ENCODE assay signal across 23 cellular contexts in genomic region chr7:67856046-67856445, GRCh38.
DNase-seq lines count a peak whose midpoint lies in the region; ATAC-seq and TF ChIP-seq lines count a peak whose summit lies in the region.
"Had no signal": no experiment of that assay in that cellular context is flagged by ENCODE, and none has a peak within 500 bp of the region (broad histone marks: within the 10 kb centered on the region; RNA-seq: fewer than 3 reads in every experiment).

No MANE protein-coding gene starts in this region.

- H3K4me1 ChIP-seq in H9 (ENCODE audit: insufficient read depth, low read length), result no peaks in the 10 kb centered on the region
- H3K4me1 ChIP-seq in endodermal cell (ENCODE audit: control insufficient read depth, insufficient read depth, low read length), result no peaks in the 10 kb centered on the region
- no peaks in the 10 kb centered on the region for H3K4me1 ChIP-seq in mesendoderm (ENCODE audit: control insufficient read depth, low read depth, low read length)
- H3K4me1 ChIP-seq: A549, BE2C, HAP-1 had no signal

- no CpG with 5 or more reads among the region's 2 CpGs for WGBS in H9 (ENCODE audit: extremely low coverage, insufficient read length, low lambda C conversion rate)
- WGBS in endodermal cell (ENCODE audit: insufficient coverage in 1 of 2, insufficient read length in 1 of 2), 2 experiments, result 87% methylated on average over 2 of the region's 2 CpGs; no CpG with 5 or more reads in 1 of the 2 experiments
- no CpG with 5 or more reads among the region's 2 CpGs for WGBS in mesendoderm (ENCODE audit: extremely low coverage, insufficient coverage, low lambda C conversion rate)

- H3K14ac ChIP-seq in H9 (ENCODE audit: insufficient read depth, low read length), result no peak overlapping the region

- H3K36me3 ChIP-seq in endodermal cell (ENCODE audit: control insufficient read depth, insufficient read depth, low read length), result no peaks in the 10 kb centered on the region
- no peaks in the 10 kb centered on the region for H3K36me3 ChIP-seq in mesendoderm (ENCODE audit: control insufficient read depth, insufficient read depth, low read length)
- H3K36me3 ChIP-seq: BE2C; BLaER1 treated with 17β-estradiol and CSF1 and Interleukin-3, amounts not matched to agents 10 nM and 100 nM; HAP-1 had no signal

- H3K27me3 ChIP-seq in H9 (ENCODE audit: insufficient read depth, low read length) (no peaks in the 10 kb centered on the region), endodermal cell (ENCODE audit: control insufficient read depth, insufficient read depth, low read length, poor library complexity, severe bottlenecking) (no peaks in the 10 kb centered on the region), mesendoderm (ENCODE audit: insufficient read depth, low read length, poor library complexity) (no peaks in the 10 kb centered on the region)
- H3K27me3 ChIP-seq: BE2C; BLaER1 treated with 17β-estradiol and CSF1 and Interleukin-3, amounts not matched to agents 10 nM and 100 nM had no signal

- H3K79me1 ChIP-seq in H9 (ENCODE audit: insufficient read depth, low read depth, low read length, poor library complexity, severe bottlenecking) (no peaks in the 10 kb centered on the region), mesendoderm (ENCODE audit: low read length) (no peaks in the 10 kb centered on the region)

- H2BK15ac ChIP-seq in H9 (ENCODE audit: low read depth, low read length) (no peak overlapping the region), mesendoderm (replicated peaks; ENCODE audit: low read depth) (no peak overlapping the region)

- H3K18ac ChIP-seq in H9 (ENCODE audit: insufficient read length, low read depth, low read length) (no peak overlapping the region), mesendoderm (ENCODE audit: low read length) (no peak overlapping the region)

- H3K4ac ChIP-seq in H9 (ENCODE audit: low read depth, low read length) (no peak overlapping the region), mesendoderm (ENCODE audit: low read depth, low read length) (no peak overlapping the region)

- no peak overlapping the region for H2BK120ac ChIP-seq in H9 (ENCODE audit: low read depth, low read length, poor library complexity, severe bottlenecking)
- H2BK120ac ChIP-seq in mesendoderm (ENCODE audit: low read depth, low read length), result no peak overlapping the region

- no peak overlapping the region for H3K27ac ChIP-seq in H9 (ENCODE audit: insufficient read length, low read depth, low read length)
- no peak overlapping the region for H3K27ac ChIP-seq in endodermal cell (ENCODE audit: low read depth, low read length)
- no peak overlapping the region for H3K27ac ChIP-seq in mesendoderm (ENCODE audit: low read depth, low read length)
- H3K27ac ChIP-seq: A549; BLaER1 treated with 17β-estradiol and CSF1 and Interleukin-3, amounts not matched to agents 10 nM and 100 nM; GM23248 had no signal

- no peak overlapping the region for H2AFZ ChIP-seq in H9 (ENCODE audit: low read length)
- H2AFZ ChIP-seq: GM23248 had no signal

- H3K56ac ChIP-seq in H9 (ENCODE audit: insufficient read length, low read depth, low read length) (no peak overlapping the region), mesendoderm (ENCODE audit: low read length) (no peak overlapping the region)

- H2BK20ac ChIP-seq in H9 (ENCODE audit: low read depth, low read length, poor library complexity, severe bottlenecking), result no peak overlapping the region

- H3K23me2 ChIP-seq in H9 (ENCODE audit: insufficient read length, low read depth, low read length, poor library complexity, severe bottlenecking), result no peaks in the 10 kb centered on the region

- H3K36me3 Mint-ChIP-seq in H9 (ENCODE audit: insufficient read depth in 1 of 3, low read depth in 3 of 3), result no peaks in the 10 kb centered on the region
- no peaks in the 10 kb centered on the region for H3K36me3 Mint-ChIP-seq in endodermal cell (ENCODE audit: low read depth)
- H3K36me3 Mint-ChIP-seq: CD14-positive monocyte; CD8-positive, alpha-beta memory T cell had no signal

- H4K8ac ChIP-seq in H9 (replicated peaks; ENCODE audit: insufficient read length, low read depth, low read length), result no peak overlapping the region
- H4K8ac ChIP-seq in mesendoderm (ENCODE audit: low read depth, low read length), result no peak overlapping the region

- TF ChIP-seq CTCF in H9 (conservative IDR thresholded peaks at IDR 0.05) (peak; percentile 53), endodermal cell (conservative IDR thresholded peaks at IDR 0.05) (peak; percentile 68), GM10248 (IDR thresholded peaks at IDR 0.05; ENCODE audit: control extremely low read depth, extremely low read depth, low read depth, missing control alignments) (no peak)

- H2BK12ac ChIP-seq in H9 (ENCODE audit: insufficient read length, low read depth, low read length), result no peak overlapping the region

- H2AK5ac ChIP-seq in H9 (ENCODE audit: insufficient read length, low read length), result no peak overlapping the region
- H2AK5ac ChIP-seq in mesendoderm (ENCODE audit: low read length), result no peak overlapping the region

- H4K91ac ChIP-seq in H9 (ENCODE audit: insufficient read length, low read depth, low read length), result no peak overlapping the region

- ATAC-seq in GM18517 (IDR thresholded peaks at IDR 0.05; ENCODE audit: unreplicated experiment) (no peak), GM19023 (IDR thresholded peaks at IDR 0.05; ENCODE audit: unreplicated experiment) (no peak)
- ATAC-seq: A549 had no signal

- peaks cover 2 to 4% of the 10 kb centered on the region in 2 experiments; a peak in 4 of 5 replicates for H3K9me3 Mint-ChIP-seq in H9
- H3K9me3 Mint-ChIP-seq in endodermal cell, result peaks cover 4% of the 10 kb centered on the region

- no peak overlapping the region for H3T11ph ChIP-seq in H9 (ENCODE audit: low read length)

- peak; percentile 35 for DNase-seq in H9
- DNase-seq in endodermal cell, result peak; percentile 62
- peak; percentile 17 for DNase-seq in mesendoderm
- no peak for DNase-seq in GM10248 (ENCODE audit: extremely low spot score)
- DNase-seq in activated naive CD4-positive, alpha-beta T cell treated with Interleukin-2 at 50 U/mL for 16 hours, result no peak
- DNase-seq: 8988T; ACHN; AML-193; BE2C; CD4-positive, alpha-beta T cell; CD8-positive, alpha-beta memory T cell; DMS 273 treated with DMSO at 0.1 percent for 48 hours; DMS79; EL; GF-D8; GM23248; HFFc6 had no signal

- H3K23ac ChIP-seq in H9 (ENCODE audit: insufficient read length, low read depth, low read length) (no peak overlapping the region), mesendoderm (ENCODE audit: low read length) (no peak overlapping the region)

- H3K27ac Mint-ChIP-seq in H9, result peak overlapping the region in 1 of 3 experiments; percentile 16; a peak in 1 of 7 replicates
- no peak overlapping the region for H3K27ac Mint-ChIP-seq in endodermal cell
- H3K27ac Mint-ChIP-seq: CD14-positive monocyte; CD4-positive, alpha-beta T cell; CD8-positive, alpha-beta memory T cell; HFFc6 had no signal

- H3K9me3 ChIP-seq in H9 (ENCODE audit: control insufficient read depth, low read depth, low read length) (no peaks in the 10 kb centered on the region), endodermal cell (ENCODE audit: control insufficient read depth, low read length) (peaks cover 2% of the 10 kb centered on the region)
- H3K9me3 ChIP-seq: A549, BE2C, HAP-1 had no signal

- no peaks in the 10 kb centered on the region for H4K20me1 ChIP-seq in H9 (ENCODE audit: control insufficient read depth, insufficient read depth, insufficient read length)
- H4K20me1 ChIP-seq: BLaER1 treated with 17β-estradiol and CSF1 and Interleukin-3, amounts not matched to agents 10 nM and 100 nM had no signal

- H2BK5ac ChIP-seq in H9 (ENCODE audit: insufficient read length, low read length) (no peak overlapping the region), mesendoderm (ENCODE audit: low read length) (no peak overlapping the region)

- CTCF ChIA-PET in GM10248 (lab: Yijun Ruan, JAX), result no interaction called here

- no peaks in the 10 kb centered on the region for H3K79me2 ChIP-seq in H9 (ENCODE audit: insufficient read depth, low read length)
- no peaks in the 10 kb centered on the region for H3K79me2 ChIP-seq in mesendoderm (ENCODE audit: control insufficient read depth, insufficient read depth, low read length)

- POLR2A ChIA-PET in GM10248 (lab: Yijun Ruan, JAX), result no interaction called here

- H3K4me2 ChIP-seq in H9 (ENCODE audit: insufficient read depth, insufficient read length, low read length) (no peak overlapping the region), mesendoderm (ENCODE audit: low read length) (no peak overlapping the region)
- H3K4me2 ChIP-seq: A549; BLaER1 treated with 17β-estradiol and CSF1 and Interleukin-3, amounts not matched to agents 10 nM and 100 nM had no signal

- H3K27me3 Mint-ChIP-seq in H9 (ENCODE audit: low read depth) (no peaks in the 10 kb centered on the region; the same call in 1 of the 2 replicates), endodermal cell (ENCODE audit: insufficient read depth) (peaks cover 7% of the 10 kb centered on the region)
- H3K27me3 Mint-ChIP-seq: CD4-positive, alpha-beta T cell; CD8-positive, alpha-beta memory T cell had no signal

- H3K9ac ChIP-seq in H9 (ENCODE audit: extremely low read depth, insufficient read length, low read length), result no peak overlapping the region
- H3K9ac ChIP-seq in endodermal cell (ENCODE audit: extremely low read depth, low read length, poor library complexity, severe bottlenecking), result no peak overlapping the region
- H3K9ac ChIP-seq in mesendoderm (ENCODE audit: low read length), result no peak overlapping the region
- H3K9ac ChIP-seq: BLaER1 treated with 17β-estradiol and CSF1 and Interleukin-3, amounts not matched to agents 10 nM and 100 nM; GM23248 had no signal

- H3K4me3 ChIP-seq in endodermal cell (ENCODE audit: low read length) (no peak overlapping the region), mesendoderm (ENCODE audit: low read length) (no peak overlapping the region)
- H3K4me3 ChIP-seq: A549; BLaER1 treated with 17β-estradiol and CSF1 and Interleukin-3, amounts not matched to agents 10 nM and 100 nM; GM23248; HAP-1 had no signal

- H3K4me1 Mint-ChIP-seq in H9 (peaks cover 4 to 6% of the 10 kb centered on the region in 2 experiments), endodermal cell (no peaks in the 10 kb centered on the region)
- H3K4me1 Mint-ChIP-seq: CD14-positive monocyte; CD8-positive, alpha-beta memory T cell had no signal

- H3K4me3 Mint-ChIP-seq in H9, result no peak overlapping the region
- no peak overlapping the region for H3K4me3 Mint-ChIP-seq in endodermal cell
- H3K4me3 Mint-ChIP-seq: CD14-positive monocyte; CD4-positive, alpha-beta T cell; CD8-positive, alpha-beta memory T cell; HFFc6 had no signal

- no peak overlapping the region for H4K5ac ChIP-seq in H9 (ENCODE audit: insufficient read length, low read depth, low read length)
- no peak overlapping the region for H4K5ac ChIP-seq in mesendoderm (ENCODE audit: low read length)

Comparison
In these comparisons a context has a peak if more than half of its experiments do, and no peak if none do; other contexts are left out.
1. DNase-seq: peak in H9 (single experiment), endodermal cell (single experiment) and mesendoderm (single experiment); none in GM10248 (single experiment) and activated naive CD4-positive, alpha-beta T cell treated with Interleukin-2 at 50 U/mL for 16 hours (single experiment).